ENCODE assay signal across 11 cellular contexts in genomic region chr10:103637855-103638561, GRCh38.
DNase-seq lines count a peak whose midpoint lies in the region; ATAC-seq, FAIRE-seq and TF ChIP-seq lines count a peak whose summit lies in the region.
"Had no signal": no experiment of that assay in that cellular context is flagged by ENCODE, and none has a peak within 500 bp of the region (broad histone marks: within the 10 kb centered on the region; RNA-seq: fewer than 3 reads in every experiment).

No MANE protein-coding gene starts in this region.

- H3K4me1 ChIP-seq in GM23338 (ENCODE audit: insufficient read depth) (peaks cover 29% of the 10 kb centered on the region), duodenal mucosa (ENCODE audit: control insufficient read depth in 1 of 2, insufficient read depth in 2 of 2, low read length in 2 of 2) (peaks cover 17 to 30% of the 10 kb centered on the region in 2 donors), HepG2 (ENCODE audit: insufficient read depth, low read length) (0 out of 2 replicates have a peak, but pooled peaks cover 6% of the 10 kb centered on the region), stomach (peaks cover 28 to 73% (median 49%) of the 10 kb centered on the region in 4 donors), SJCRH30 (peaks cover 18% of the 10 kb centered on the region)

- H3K27ac ChIP-seq in GM23338 (ENCODE audit: low read depth) (no peak overlapping the region), duodenal mucosa (ENCODE audit: low read depth, low read length) (peak overlapping the region; percentile 30), HepG2 (ENCODE audit: extremely low read length, insufficient read depth, low read length) (no peak overlapping the region), stomach (peak overlapping the region in 4 of 5 donors; percentile 68 to 92 (median 73)), SJCRH30 (no peak overlapping the region)

- no peak for TF ChIP-seq EP300 in HepG2 (IDR thresholded peaks at IDR 0.05; ENCODE audit: low read depth in 2 of 2, low read length in 2 of 2)
- no peak for TF ChIP-seq EP300 in HepG2 (CRISPR knock-in tag; IDR thresholded peaks at IDR 0.05; ENCODE audit: borderline replicate concordance)
- no peak for TF ChIP-seq EP300 in stomach (IDR thresholded peaks at IDR 0.05)

- no peak for TF ChIP-seq RAD21 in HepG2 (CRISPR knock-in tag; IDR thresholded peaks at IDR 0.05)

- H3K4me2 ChIP-seq in GM23338 (0 out of 2 replicates have a peak overlapping the region, but pooled peaks have one; percentile 76), HepG2 (ENCODE audit: low read depth, low read length) (no peak overlapping the region)

- no peaks in the 10 kb centered on the region for H3K9me2 ChIP-seq in GM23338 (ENCODE audit: insufficient read depth)

- no peaks in the 10 kb centered on the region for H3K27me3 ChIP-seq in GM23338 (ENCODE audit: insufficient read depth)
- H3K27me3 ChIP-seq in duodenal mucosa (ENCODE audit: control insufficient read depth in 1 of 2, insufficient read depth in 2 of 2, low read length in 2 of 2): no peaks in the 10 kb centered on the region
- H3K27me3 ChIP-seq in HepG2 (ENCODE audit: control insufficient read depth in 1 of 2, insufficient read depth in 2 of 2, low read length in 2 of 2): no peaks in the 10 kb centered on the region
- no peaks in the 10 kb centered on the region for H3K27me3 ChIP-seq in stomach
- H3K27me3 ChIP-seq in SJCRH30: no peaks in the 10 kb centered on the region

- H3K4me3 Mint-ChIP-seq in GM23338: no peak overlapping the region
- H3K4me3 Mint-ChIP-seq in Calu3 (ENCODE audit: low read depth, unreplicated experiment): no peak overlapping the region

- H3K36me3 ChIP-seq in GM23338 (ENCODE audit: insufficient read depth) (no peaks in the 10 kb centered on the region), duodenal mucosa (ENCODE audit: control insufficient read depth in 1 of 2, insufficient read depth in 2 of 2, low read length in 2 of 2) (peaks cover 0 to 6% of the 10 kb centered on the region in 2 donors), HepG2 (replicated peaks in 1 of 2; ENCODE audit: control insufficient read depth in 1 of 2, insufficient read depth in 2 of 2, low read length in 2 of 2) (peaks cover 28 to 70% of the 10 kb centered on the region in 2 experiments), stomach (peaks cover 0 to 11% (median 4%) of the 10 kb centered on the region in 4 donors), SJCRH30 (no peaks in the 10 kb centered on the region)

- H3K4me1 Mint-ChIP-seq in GM23338 (peaks cover 47% of the 10 kb centered on the region), Calu3 (ENCODE audit: low read depth, unreplicated experiment) (no peaks in the 10 kb centered on the region)

- H3K9me3 Mint-ChIP-seq in GM23338 (no peaks in the 10 kb centered on the region), Calu3 (ENCODE audit: low read depth, unreplicated experiment) (no peaks in the 10 kb centered on the region)

- H3K4me3 ChIP-seq in GM23338 (no peak overlapping the region), duodenal mucosa (ENCODE audit: low read depth in 1 of 2, low read length in 2 of 2) (no peak overlapping the region), HepG2 (replicated peaks in 1 of 3; ENCODE audit: insufficient read depth in 1 of 3, low read depth in 2 of 3, low read length in 3 of 3) (no peak overlapping the region), stomach (no peak overlapping the region), SJCRH30 (no peak overlapping the region)

- DNase-seq in GM23338 (ENCODE audit: low spot score) (no peak), HepG2 (ENCODE audit: low spot score) (no peak), stomach (peak; percentile 61), SJCRH30 (no peak), Calu3 (no peak), NCI-H226 (no peak), NOMO-1 treated with DMSO at 0.1 percent for 48 hours (lab: John Stamatoyannopoulos, UW; ENCODE audit: unreplicated experiment) (no peak)
- DNase-seq: activated T-cell treated with anti-CD3 and anti-CD28 coated beads, Interleukin-2, amount 50 U/mL, for 1 hour; DND-41; stimulated activated CD4-positive, alpha-beta T cell treated with anti-CD3 and anti-CD28 coated beads, Interleukin-12 subunit alpha, Interleukin-12 subunit beta, amount 100 ng/mL, for 4 hours had no signal

- 0 out of 3 replicates have a peak, but pooled peaks have one; percentile 5 for ATAC-seq in GM23338
- ATAC-seq in HepG2: no peak

- in situ Hi-C loops in HepG2 (cut with HindIII; ENCODE audit: extremely low pct_ligation_motif_present, low pct_unique_long_range_greater_than_20kb): no loop called here

- POLR2A ChIA-PET in HepG2 (lab: Yijun Ruan, JAX): interaction anchor here (1.7 kb wide), 1 partner anchor 22 kb away, joined by 4 read pairs; no protein-coding TSS in a partner anchor

- H3K9me3 ChIP-seq in duodenal mucosa (ENCODE audit: control insufficient read depth in 1 of 2, low read length in 2 of 2) (no peaks in the 10 kb centered on the region), HepG2 (ENCODE audit: low read length) (no peaks in the 10 kb centered on the region), stomach (no peaks in the 10 kb centered on the region), SJCRH30 (replicated peaks) (no peaks in the 10 kb centered on the region)

- no peak overlapping the region for H2AFZ ChIP-seq in GM23338
- H2AFZ ChIP-seq in HepG2 (ENCODE audit: low read length): no peak overlapping the region

- CTCF ChIA-PET in HepG2 (lab: Yijun Ruan, JAX; ENCODE audit: low intra/inter-chr PET ratio, low total read pairs) (no interaction called here), Calu3 (lab: Charles Lee) (no interaction called here)

- H3K79me2 ChIP-seq in GM23338 (replicated peaks; ENCODE audit: insufficient read depth) (no peaks in the 10 kb centered on the region), HepG2 (ENCODE audit: insufficient read depth, low read length) (peaks cover 7% of the 10 kb centered on the region)

- no peak for FAIRE-seq in HepG2 (lab: Jason Lieb, UNC)

- no peaks in the 10 kb centered on the region for H4K20me1 ChIP-seq in GM23338 (replicated peaks; ENCODE audit: insufficient read depth)
- H4K20me1 ChIP-seq in HepG2 (ENCODE audit: insufficient read depth, low read length): peaks cover 12% of the 10 kb centered on the region; the same call in 1 of the 2 replicates

- TF ChIP-seq CTCF in GM23338 (conservative IDR thresholded peaks at IDR 0.05; ENCODE audit: low read depth in 2 of 2) (no peak), HepG2 (CRISPR knock-in tag; IDR thresholded peaks at IDR 0.05) (no peak), stomach (IDR thresholded peaks at IDR 0.05) (no peak), Calu3 (IDR thresholded peaks at IDR 0.05; ENCODE audit: unreplicated experiment) (no peak)

- 0 out of 2 replicates have a peak, but pooled peaks cover 5% of the 10 kb centered on the region for H3F3A ChIP-seq in GM23338 (replicated peaks; ENCODE audit: low read depth)

- intact Hi-C loops in HepG2 (cut with micrococcal nuclease; ENCODE audit: unreplicated experiment): no loop called here
- intact Hi-C loops in stomach (cut with DNase I; ENCODE audit: low total_unique reads): no loop called here
- intact Hi-C loops in Calu3 (cut with micrococcal nuclease; ENCODE audit: unreplicated experiment): no loop called here

- BruUV-seq in HepG2 (replicated peaks; lab: Mats Ljungman, UMichigan) (no TSS peak), Calu3 (replicated peaks; lab: Mats Ljungman, UMichigan) (no TSS peak)

- H3K36me3 Mint-ChIP-seq in GM23338 (ENCODE audit: low read depth): no peaks in the 10 kb centered on the region
- H3K36me3 Mint-ChIP-seq in Calu3 (ENCODE audit: insufficient read depth, unreplicated experiment): peaks cover 5% of the 10 kb centered on the region

- no peak overlapping the region for H3K9ac ChIP-seq in duodenal mucosa (ENCODE audit: low read depth in 1 of 2, low read length in 2 of 2)
- no peak overlapping the region for H3K9ac ChIP-seq in HepG2 (ENCODE audit: insufficient read depth, low read depth, low read length)

- H3K27ac Mint-ChIP-seq in GM23338 (0 out of 2 replicates have a peak overlapping the region, but pooled peaks have one; percentile 15), Calu3 (ENCODE audit: unreplicated experiment) (no peak overlapping the region)

- 97% methylated on average over 4 of the region's 19 CpGs for WGBS in HepG2 (ENCODE audit: low lambda C conversion rate)
- 46 to 58% (median 52%) methylated on average over 9 to 19 of the region's 19 CpGs for WGBS in stomach, 5 donors

- peaks cover 10% of the 10 kb centered on the region for H3K27me3 Mint-ChIP-seq in GM23338 (ENCODE audit: insufficient read depth, low read depth, poor library complexity)
- H3K27me3 Mint-ChIP-seq in Calu3 (ENCODE audit: unreplicated experiment): no peaks in the 10 kb centered on the region

- TF ChIP-seq POLR2A in HepG2 (IDR thresholded peaks at IDR 0.05; ENCODE audit: insufficient read depth in 1 of 2, low read depth in 2 of 2, low read length in 2 of 2) (no peak), stomach (IDR thresholded peaks at IDR 0.05) (no peak)

TF ChIP-seq in GM23338, 12 proteins besides CTCF, POLR2A, EP300 and RAD21 (continues in another document):
- no peak for TF ChIP-seq NANOG (IDR thresholded peaks at IDR 0.05; ENCODE audit: borderline replicate concordance)
- no peak for TF ChIP-seq ETS1 (IDR thresholded peaks at IDR 0.05)
- TF ChIP-seq EZH2 (IDR thresholded peaks at IDR 0.05; ENCODE audit: low read depth, unreplicated experiment): no peak
- no peak for TF ChIP-seq JUNB (IDR thresholded peaks at IDR 0.05; ENCODE audit: unreplicated experiment)

TF ChIP-seq in HepG2, 621 proteins besides CTCF, POLR2A, EP300 and RAD21:
- TF ChIP-seq KLF16 (CRISPR knock-in tag; IDR thresholded peaks at IDR 0.05) (no peak), AGO2 (optimal IDR thresholded peaks at IDR 0.05; ENCODE audit: low read depth, low read length) (peak; percentile 69)
TF ChIP-seq in HepG2: peak in this region for 1.

Comparison
In these comparisons a context has a peak if more than half of its experiments do, and no peak if none do; other contexts are left out.
1. H3K27ac ChIP-seq: peak in duodenal mucosa (single experiment) and stomach (4 of 5); none in GM23338 (single experiment), HepG2 (single experiment) and SJCRH30 (single experiment).